25 cellular contexts compared by ENCODE assay signal in the genomic region with DNA sequence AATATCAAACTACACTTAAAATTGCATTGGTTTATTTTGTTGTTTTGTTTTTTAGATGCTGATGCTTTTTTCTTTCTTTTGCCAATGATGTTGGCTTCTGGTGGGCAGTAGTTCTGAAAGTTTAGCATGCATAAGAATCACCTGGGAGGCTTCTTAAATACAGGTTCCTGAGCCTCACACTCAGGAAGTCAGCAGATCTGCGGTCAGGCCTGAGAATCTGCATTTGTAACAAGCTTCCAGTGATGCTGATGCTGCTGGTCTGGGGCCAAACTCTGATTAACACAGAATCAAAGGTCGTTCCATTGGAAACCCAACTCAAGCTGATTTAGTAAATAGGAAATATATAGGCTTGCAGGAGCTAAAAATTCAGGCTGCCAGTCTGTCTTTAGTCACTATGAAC.
"Had no signal": no experiment of that assay in that cellular context is flagged by ENCODE, and none has a peak within 500 bp of the region (broad histone marks: within the 10 kb centered on the region; RNA-seq: fewer than 3 reads in every experiment).

No MANE protein-coding gene starts in this region.

- H3K4me3 ChIP-seq: colonic mucosa, esophagus squamous epithelium, gastrocnemius medialis, heart left ventricle, hepatocyte, left lung, lower lobe of right lung, mucosa of descending colon had no signal

- H3K27ac Mint-ChIP-seq: dendritic cell treated with granulocyte-macrophage colony-stimulating factor and Interleukin-4, amounts not matched to agents 40 ng/mL and 50 ng/mL, for 4 days; effector memory CD8-positive, alpha-beta T cell; endodermal cell; mesothelial cell of epicardium; naive B cell; naive thymus-derived CD8-positive, alpha-beta T cell had no signal

- H3K4me1 ChIP-seq: colonic mucosa, esophagus squamous epithelium, gastrocnemius medialis, heart left ventricle, left lung, lower lobe of right lung had no signal

- H3K79me2 ChIP-seq: hepatocyte had no signal

- H3K27ac ChIP-seq: colonic mucosa, epithelial cell of prostate, esophagus squamous epithelium, gastrocnemius medialis, heart left ventricle, hepatocyte, left lung, lower lobe of right lung had no signal

- ATAC-seq: effector memory CD8-positive, alpha-beta T cell; esophagus mucosa; gastrocnemius medialis; heart left ventricle; left cardiac atrium; left lung; left ventricle myocardium superior; lower lobe of right lung; mucosa of descending colon; naive thymus-derived CD8-positive, alpha-beta T cell had no signal

- H3K4me3 Mint-ChIP-seq: dendritic cell treated with granulocyte-macrophage colony-stimulating factor and Interleukin-4, amounts not matched to agents 40 ng/mL and 50 ng/mL, for 4 days; effector memory CD8-positive, alpha-beta T cell; endodermal cell; mesothelial cell of epicardium; naive B cell; naive thymus-derived CD8-positive, alpha-beta T cell had no signal

- H3K27me3 Mint-ChIP-seq: dendritic cell treated with granulocyte-macrophage colony-stimulating factor and Interleukin-4, amounts not matched to agents 40 ng/mL and 50 ng/mL, for 4 days; effector memory CD8-positive, alpha-beta T cell had no signal

- H3K9me3 Mint-ChIP-seq: endodermal cell, mesothelial cell of epicardium had no signal

- H3K36me3 ChIP-seq: colonic mucosa, esophagus squamous epithelium, gastrocnemius medialis, heart left ventricle, left lung, lower lobe of right lung had no signal

- H3K27me3 ChIP-seq: colonic mucosa, esophagus squamous epithelium, gastrocnemius medialis, heart left ventricle, hepatocyte, left lung had no signal

- H3K4me1 Mint-ChIP-seq: naive B cell; naive thymus-derived CD8-positive, alpha-beta T cell had no signal

- H3K36me3 Mint-ChIP-seq: mesothelial cell of epicardium; naive B cell; naive thymus-derived CD8-positive, alpha-beta T cell had no signal

- DNase-seq: colonic mucosa; cortex of kidney; effector CD8-positive, alpha-beta T cell; effector memory CD8-positive, alpha-beta T cell; endodermal cell; erythroblast; esophagus squamous epithelium; foreskin fibroblast; foreskin melanocyte; gastrocnemius medialis; heart left ventricle; hypothalamus; left cardiac atrium; left lung; left ventricle myocardium superior; lower lobe of right lung; mesenchymal stem cell; mucosa of descending colon; naive B cell; naive thymus-derived CD8-positive, alpha-beta T cell had no signal

- H2AFZ ChIP-seq: hepatocyte had no signal

- H3K9me3 ChIP-seq: colonic mucosa, esophagus squamous epithelium, gastrocnemius medialis, heart left ventricle, left lung, lower lobe of right lung, mucosa of descending colon had no signal

- H3K4me2 ChIP-seq: hepatocyte had no signal
